Comparison of ENCODE assay signal across 17 cellular contexts in the genomic region with DNA sequence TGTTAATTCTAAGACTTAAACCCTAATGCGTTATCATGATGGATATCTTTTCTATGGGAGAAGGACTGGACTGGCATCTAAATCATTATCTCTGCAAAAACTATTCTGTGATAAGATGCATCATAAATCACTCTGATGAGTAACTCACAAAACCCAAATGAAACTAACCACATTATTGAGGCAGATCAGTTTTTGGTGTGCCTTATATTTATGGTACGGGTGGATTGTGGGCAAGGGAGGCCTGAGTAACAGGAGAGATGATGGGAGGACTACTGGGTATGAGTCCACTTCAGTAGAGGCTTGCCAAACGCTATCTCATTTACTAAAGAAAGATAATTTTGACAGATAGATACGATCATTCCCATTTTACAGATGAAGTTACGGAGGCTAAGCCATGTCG.
A peak's percentile ranks its signal among the peaks of the same experiment; 100 is the strongest.
DNase-seq lines count a peak whose midpoint lies in the region; ATAC-seq and TF ChIP-seq lines count a peak whose summit lies in the region.
"Had no signal": no experiment of that assay in that cellular context is flagged by ENCODE, and none has a peak within 500 bp of the region (broad histone marks: within the 10 kb centered on the region; RNA-seq: fewer than 3 reads in every experiment).

No MANE protein-coding gene starts in this region.

- no peak overlapping the region for H4K91ac ChIP-seq in mesenchymal stem cell (ENCODE audit: low read length)

- no peak overlapping the region for H2AFZ ChIP-seq in mesenchymal stem cell (ENCODE audit: low read depth, low read length)

- H2BK5ac ChIP-seq in mesenchymal stem cell (ENCODE audit: low read depth, low read length, poor library complexity, severe bottlenecking), result no peak overlapping the region

- no peak overlapping the region for H3K14ac ChIP-seq in mesenchymal stem cell (ENCODE audit: low read length in 2 of 2)

- H3K27me3 Mint-ChIP-seq in CD4-positive, alpha-beta T cell, result no peaks in the 10 kb centered on the region

- H3K4me2 ChIP-seq in mesenchymal stem cell (ENCODE audit: low read length, poor library complexity, severe bottlenecking), result no peak overlapping the region
- H3K4me2 ChIP-seq: A549 had no signal

- H3K23ac ChIP-seq in mesenchymal stem cell (ENCODE audit: low read length in 2 of 2), result no peak overlapping the region

- H3K79me1 ChIP-seq in mesenchymal stem cell (replicated peaks; ENCODE audit: low read length, poor library complexity, severe bottlenecking), result no peaks in the 10 kb centered on the region

- no peak for ATAC-seq in activated naive CD4-positive, alpha-beta T cell treated with anti-CD3 and anti-CD28 coated beads, Interleukin-2, amount 50 U/mL, for 72 hours
- ATAC-seq in CD4-positive, alpha-beta T cell (ENCODE audit: poor library complexity), result no peak
- ATAC-seq in HG03457 (IDR thresholded peaks at IDR 0.05; ENCODE audit: unreplicated experiment), result no peak
- ATAC-seq: A549 had no signal

- no peak overlapping the region for H2BK15ac ChIP-seq in mesenchymal stem cell (ENCODE audit: low read depth, poor library complexity, severe bottlenecking)

- H2AK5ac ChIP-seq in mesenchymal stem cell (ENCODE audit: low read length, severe bottlenecking), result no peak overlapping the region

- H3K4me1 Mint-ChIP-seq in CD4-positive, alpha-beta T cell (ENCODE audit: low read depth), result no peaks in the 10 kb centered on the region
- H3K4me1 Mint-ChIP-seq: CD8-positive, alpha-beta memory T cell; H9 had no signal

- no peak overlapping the region for H3K4me3 ChIP-seq in mesenchymal stem cell (ENCODE audit: insufficient read depth in 1 of 2, low read depth in 1 of 2, low read length in 2 of 2)
- H3K4me3 ChIP-seq: A549 had no signal

- no peak overlapping the region for H3K27ac Mint-ChIP-seq in activated naive CD4-positive, alpha-beta T cell treated with anti-CD3 and anti-CD28 coated beads, Interleukin-2, amount 50 U/mL, for 72 hours
- no peak overlapping the region for H3K27ac Mint-ChIP-seq in CD4-positive, alpha-beta T cell
- H3K27ac Mint-ChIP-seq: CD8-positive, alpha-beta memory T cell; H9 had no signal

- no peaks in the 10 kb centered on the region for H3K36me3 Mint-ChIP-seq in activated naive CD4-positive, alpha-beta T cell treated with anti-CD3 and anti-CD28 coated beads, Interleukin-2, amount 50 U/mL, for 72 hours
- H3K36me3 Mint-ChIP-seq in CD4-positive, alpha-beta T cell (ENCODE audit: low read depth), result no peaks in the 10 kb centered on the region
- H3K36me3 Mint-ChIP-seq: CD8-positive, alpha-beta memory T cell had no signal

- no peaks in the 10 kb centered on the region for H3K9me3 Mint-ChIP-seq in activated naive CD4-positive, alpha-beta T cell treated with anti-CD3 and anti-CD28 coated beads, Interleukin-2, amount 50 U/mL, for 72 hours
- H3K9me3 Mint-ChIP-seq in CD4-positive, alpha-beta T cell, result no peaks in the 10 kb centered on the region
- H3K9me3 Mint-ChIP-seq: CD8-positive, alpha-beta memory T cell; H9 had no signal

- POLR2A ChIA-PET in CD4-positive, alpha-beta T cell (lab: Charles Lee), result no interaction called here

- no peaks in the 10 kb centered on the region for H3K36me3 ChIP-seq in mesenchymal stem cell (ENCODE audit: control insufficient read depth in 1 of 2, insufficient read depth in 2 of 2, low read depth in 1 of 2, low read length in 2 of 2)
- H3K36me3 ChIP-seq: BE2C had no signal

- H3K4ac ChIP-seq in mesenchymal stem cell (ENCODE audit: low read depth in 1 of 2, low read length in 2 of 2), result no peak overlapping the region

- CTCF ChIA-PET in CD4-positive, alpha-beta T cell (lab: Charles Lee), result no interaction called here

- no peak overlapping the region for H3K18ac ChIP-seq in mesenchymal stem cell (ENCODE audit: low read depth in 1 of 2, low read length in 2 of 2)

- H3K9ac ChIP-seq in mesenchymal stem cell (ENCODE audit: low read length), result no peak overlapping the region

- DNase-seq in EH (ENCODE audit: low read depth) (peak; percentile 32), RPMI7951 (ENCODE audit: low read depth) (peak; percentile 50), mesenchymal stem cell (peak; percentile 27), cortex of kidney (lab: John Stamatoyannopoulos, UW) (no peak)
- DNase-seq in activated naive CD4-positive, alpha-beta T cell treated with anti-CD3 and anti-CD28 coated beads, Interleukin-2, amount 50 U/mL, for 72 hours (ENCODE audit: low spot score in 2 of 2), result no peak
- DNase-seq in CD4-positive, alpha-beta T cell, result no peak
- DNase-seq: BE2C; CD8-positive, alpha-beta memory T cell; DMS 273 treated with DMSO at 0.1 percent for 48 hours; DMS79; GDM1; GOT3; H9 had no signal

- no peak overlapping the region for H4K8ac ChIP-seq in mesenchymal stem cell (ENCODE audit: low read length)

- H3K27ac ChIP-seq in mesenchymal stem cell (ENCODE audit: low read length, poor library complexity, severe bottlenecking), result no peak overlapping the region
- H3K27ac ChIP-seq in CD4-positive, alpha-beta T cell (ENCODE audit: low read depth, low read length), result no peak overlapping the region
- H3K27ac ChIP-seq: A549, C4-2B, HL-60 had no signal

- peaks cover 4% of the 10 kb centered on the region for H3K4me1 ChIP-seq in mesenchymal stem cell (ENCODE audit: control insufficient read depth, insufficient read depth, low read depth, low read length)
- H3K4me1 ChIP-seq: A549 had no signal

- H3K27me3 ChIP-seq in mesenchymal stem cell (ENCODE audit: control insufficient read depth in 1 of 2, insufficient read depth in 1 of 2, low read length in 2 of 2), result no peaks in the 10 kb centered on the region
- no peaks in the 10 kb centered on the region for H3K27me3 ChIP-seq in CD4-positive, alpha-beta T cell (ENCODE audit: control insufficient read depth, insufficient read depth, low read length)
- H3K27me3 ChIP-seq: BE2C had no signal

- no peak overlapping the region for H2BK120ac ChIP-seq in mesenchymal stem cell (ENCODE audit: low read depth, low read length)

- H2BK12ac ChIP-seq in mesenchymal stem cell (ENCODE audit: low read length in 2 of 2), result no peak overlapping the region

- H3K4me3 Mint-ChIP-seq in CD4-positive, alpha-beta T cell, result no peak overlapping the region
- H3K4me3 Mint-ChIP-seq: CD8-positive, alpha-beta memory T cell; H9 had no signal

- H3K9me3 ChIP-seq in mesenchymal stem cell (ENCODE audit: control insufficient read depth, low read length), result no peaks in the 10 kb centered on the region
- no peaks in the 10 kb centered on the region for H3K9me3 ChIP-seq in CD4-positive, alpha-beta T cell (ENCODE audit: control insufficient read depth, low read length)
- H3K9me3 ChIP-seq: A549, BE2C had no signal

- intact Hi-C loops in CD4-positive, alpha-beta T cell (cut with DNase I, micrococcal nuclease), result no loop called here

- 79% methylated on average over 5 of the region's 6 CpGs for WGBS in mesenchymal stem cell

- TF ChIP-seq CTCF in CD4-positive, alpha-beta T cell (IDR thresholded peaks at IDR 0.05), result no peak

Comparison
In these comparisons a context has a peak if more than half of its experiments do, and no peak if none do; other contexts are left out.
1. DNase-seq: peak in EH (single experiment), RPMI7951 (single experiment) and mesenchymal stem cell (single experiment); none in activated naive CD4-positive, alpha-beta T cell treated with anti-CD3 and anti-CD28 coated beads, Interleukin-2, amount 50 U/mL, for 72 hours (0 of 2), CD4-positive, alpha-beta T cell (0 of 10) and cortex of kidney (single experiment).